23 cellular contexts compared by ENCODE assay signal in the genomic region with DNA sequence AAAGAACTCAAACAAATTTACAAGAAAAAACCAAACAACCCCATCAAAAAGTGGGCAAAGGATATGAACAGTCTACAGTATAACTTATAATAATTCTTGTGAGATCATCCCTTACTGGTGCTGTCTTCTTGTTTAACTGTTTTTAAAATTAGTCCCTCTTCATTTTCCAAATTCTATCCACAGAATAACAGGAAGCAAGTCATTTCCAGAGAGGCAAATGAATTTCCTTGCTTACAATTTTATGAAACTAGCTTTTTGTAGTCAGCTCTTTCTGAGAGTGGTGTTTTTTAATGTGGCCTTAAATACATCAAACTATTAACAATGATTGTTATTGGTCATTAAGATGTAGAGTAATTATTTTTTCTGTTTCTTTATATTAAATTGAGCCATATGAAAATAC.
"Had no signal": no experiment of that assay in that cellular context is flagged by ENCODE, and none has a peak within 500 bp of the region (broad histone marks: within the 10 kb centered on the region; RNA-seq: fewer than 3 reads in every experiment).

No MANE protein-coding gene starts in this region.

- H3K4me1 ChIP-seq: suprapubic skin, upper lobe of right lung had no signal

- H3K27ac ChIP-seq: brain microvascular endothelial cell, hepatocyte, sigmoid colon, suprapubic skin, tibial artery, upper lobe of right lung had no signal

- H3K27me3 ChIP-seq: brain microvascular endothelial cell, hepatocyte, sigmoid colon, stomach, suprapubic skin, tibial artery, upper lobe of right lung had no signal

- H3K9me3 ChIP-seq: mucosa of descending colon, sigmoid colon, stomach, suprapubic skin, tibial artery, upper lobe of right lung had no signal

- H3K4me3 ChIP-seq: hepatocyte, lung, mucosa of descending colon, sigmoid colon, smooth muscle cell, stomach, suprapubic skin, tibial artery, upper lobe of right lung had no signal

- H3K36me3 ChIP-seq: brain microvascular endothelial cell, upper lobe of right lung had no signal

- DNase-seq: activated B cell treated with CpG ODN at 0.5 μM for 24 hours; activated CD4-positive, alpha-beta T cell treated with anti-CD3 and anti-CD28 coated beads, Interleukin-2, amount 50 U/mL, for 1 hour; activated CD8-positive, alpha-beta T cell treated with anti-CD3 and anti-CD28 coated beads for 36 hours; activated gamma-delta T cell treated with Interleukin-2 at 50 U/mL for 16 hours; activated naive CD4-positive, alpha-beta T cell treated with anti-CD3 and anti-CD28 coated beads, Interleukin-2, amount 50 U/mL, for 16 hours; activated T-cell treated with anti-CD3 and anti-CD28 coated beads, Interleukin-2, amount 50 U/mL, for 4 hours; amniotic stem cell; brain microvascular endothelial cell; caudate nucleus; effector CD4-positive, alpha-beta T cell; mucosa of descending colon; sigmoid colon; stimulated activated CD4-positive, alpha-beta T cell treated with anti-CD3 and anti-CD28 coated beads, Interleukin-15, amount 100 ng/mL, for 24 hours; stimulated activated CD4-positive, alpha-beta T cell treated with anti-CD3 and anti-CD28 coated beads, Interleukin-2, amount 100 ng/mL, for 24 hours; stimulated activated naive B cell treated with anti-CD40 and anti-IgM and Interleukin-4, amounts not matched to agents 10 μg/mL and 1 μg/mL and 100 μg/mL, for 72 hours; stomach; T-helper 2 cell; tibial artery; upper lobe of right lung had no signal
